Comparison of ENCODE assay signal across 1 cellular context in the genomic region with DNA sequence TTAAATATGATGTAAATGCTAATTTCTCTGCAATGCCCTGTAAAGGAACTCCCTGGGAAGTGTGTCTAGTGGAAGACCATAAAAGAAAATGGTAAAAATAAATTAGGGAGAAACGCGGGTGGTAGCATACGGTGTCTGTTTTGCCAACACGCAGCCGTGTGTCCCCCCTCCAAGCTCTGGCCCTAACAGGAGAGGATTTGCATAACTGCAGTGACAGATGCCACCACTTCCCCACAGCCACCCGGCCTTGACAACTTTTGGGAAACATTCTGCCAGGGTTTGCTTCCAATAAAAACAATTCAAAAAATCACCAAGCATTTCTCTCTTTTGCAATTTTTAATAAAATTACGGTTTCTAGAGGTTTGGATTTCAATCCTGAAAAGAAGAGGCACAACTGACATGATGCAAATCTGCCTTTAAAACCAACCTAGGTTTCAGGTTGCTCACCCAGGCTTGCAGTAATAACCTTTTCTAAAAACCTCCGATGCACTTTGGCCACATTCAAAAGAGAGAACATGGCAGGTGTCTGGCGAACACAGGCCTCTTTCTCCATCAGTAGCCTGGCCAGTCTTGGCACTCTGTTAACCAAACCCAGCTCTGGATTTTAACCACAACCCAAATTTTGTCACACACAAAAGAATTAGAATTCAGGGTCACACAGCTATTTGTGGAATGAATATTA.
TF ChIP-seq lines count a peak whose summit lies in the region.

No MANE protein-coding gene starts in this region.

TF ChIP-seq in HepG2, 621 proteins besides CTCF, POLR2A, EP300 and RAD21:
- TF ChIP-seq NFATC3 (CRISPR knock-in tag; IDR thresholded peaks at IDR 0.05) = no peak
- no peak for TF ChIP-seq CENPT (CRISPR knock-in tag; IDR thresholded peaks at IDR 0.05; ENCODE audit: low read depth)
- TF ChIP-seq, protein P1, sequence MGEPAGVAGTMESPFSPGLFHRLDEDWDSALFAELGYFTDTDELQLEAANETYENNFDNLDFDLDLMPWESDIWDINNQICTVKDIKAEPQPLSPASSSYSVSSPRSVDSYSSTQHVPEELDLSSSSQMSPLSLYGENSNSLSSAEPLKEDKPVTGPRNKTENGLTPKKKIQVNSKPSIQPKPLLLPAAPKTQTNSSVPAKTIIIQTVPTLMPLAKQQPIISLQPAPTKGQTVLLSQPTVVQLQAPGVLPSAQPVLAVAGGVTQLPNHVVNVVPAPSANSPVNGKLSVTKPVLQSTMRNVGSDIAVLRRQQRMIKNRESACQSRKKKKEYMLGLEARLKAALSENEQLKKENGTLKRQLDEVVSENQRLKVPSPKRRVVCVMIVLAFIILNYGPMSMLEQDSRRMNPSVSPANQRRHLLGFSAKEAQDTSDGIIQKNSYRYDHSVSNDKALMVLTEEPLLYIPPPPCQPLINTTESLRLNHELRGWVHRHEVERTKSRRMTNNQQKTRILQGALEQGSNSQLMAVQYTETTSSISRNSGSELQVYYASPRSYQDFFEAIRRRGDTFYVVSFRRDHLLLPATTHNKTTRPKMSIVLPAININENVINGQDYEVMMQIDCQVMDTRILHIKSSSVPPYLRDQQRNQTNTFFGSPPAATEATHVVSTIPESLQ (CRISPR knock-in tag; conservative IDR thresholded peaks at IDR 0.05) = no peak
- TF ChIP-seq U2AF1 (optimal IDR thresholded peaks at IDR 0.05; ENCODE audit: low read depth, low read length) = no peak
- no peak for TF ChIP-seq ASH2L (IDR thresholded peaks at IDR 0.05; ENCODE audit: insufficient read length, low read depth, low read length)
- TF ChIP-seq SAFB2 (CRISPR knock-in tag; IDR thresholded peaks at IDR 0.05; ENCODE audit: borderline replicate concordance, low read depth) = no peak
- no peak for TF ChIP-seq ZNF792 (CRISPR knock-in tag; IDR thresholded peaks at IDR 0.05)
- TF ChIP-seq, protein P2, sequence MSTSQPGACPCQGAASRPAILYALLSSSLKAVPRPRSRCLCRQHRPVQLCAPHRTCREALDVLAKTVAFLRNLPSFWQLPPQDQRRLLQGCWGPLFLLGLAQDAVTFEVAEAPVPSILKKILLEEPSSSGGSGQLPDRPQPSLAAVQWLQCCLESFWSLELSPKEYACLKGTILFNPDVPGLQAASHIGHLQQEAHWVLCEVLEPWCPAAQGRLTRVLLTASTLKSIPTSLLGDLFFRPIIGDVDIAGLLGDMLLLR (CRISPR knock-in tag; IDR thresholded peaks at IDR 0.05) = no peak
- TF ChIP-seq, protein P3, sequence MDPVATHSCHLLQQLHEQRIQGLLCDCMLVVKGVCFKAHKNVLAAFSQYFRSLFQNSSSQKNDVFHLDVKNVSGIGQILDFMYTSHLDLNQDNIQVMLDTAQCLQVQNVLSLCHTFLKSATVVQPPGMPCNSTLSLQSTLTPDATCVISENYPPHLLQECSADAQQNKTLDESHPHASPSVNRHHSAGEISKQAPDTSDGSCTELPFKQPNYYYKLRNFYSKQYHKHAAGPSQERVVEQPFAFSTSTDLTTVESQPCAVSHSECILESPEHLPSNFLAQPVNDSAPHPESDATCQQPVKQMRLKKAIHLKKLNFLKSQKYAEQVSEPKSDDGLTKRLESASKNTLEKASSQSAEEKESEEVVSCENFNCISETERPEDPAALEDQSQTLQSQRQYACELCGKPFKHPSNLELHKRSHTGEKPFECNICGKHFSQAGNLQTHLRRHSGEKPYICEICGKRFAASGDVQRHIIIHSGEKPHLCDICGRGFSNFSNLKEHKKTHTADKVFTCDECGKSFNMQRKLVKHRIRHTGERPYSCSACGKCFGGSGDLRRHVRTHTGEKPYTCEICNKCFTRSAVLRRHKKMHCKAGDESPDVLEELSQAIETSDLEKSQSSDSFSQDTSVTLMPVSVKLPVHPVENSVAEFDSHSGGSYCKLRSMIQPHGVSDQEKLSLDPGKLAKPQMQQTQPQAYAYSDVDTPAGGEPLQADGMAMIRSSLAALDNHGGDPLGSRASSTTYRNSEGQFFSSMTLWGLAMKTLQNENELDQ (CRISPR knock-in tag; IDR thresholded peaks at IDR 0.05; ENCODE audit: borderline replicate concordance) = no peak
- TF ChIP-seq AGO2 (optimal IDR thresholded peaks at IDR 0.05; ENCODE audit: low read depth, low read length) = no peak
- TF ChIP-seq, protein P4, sequence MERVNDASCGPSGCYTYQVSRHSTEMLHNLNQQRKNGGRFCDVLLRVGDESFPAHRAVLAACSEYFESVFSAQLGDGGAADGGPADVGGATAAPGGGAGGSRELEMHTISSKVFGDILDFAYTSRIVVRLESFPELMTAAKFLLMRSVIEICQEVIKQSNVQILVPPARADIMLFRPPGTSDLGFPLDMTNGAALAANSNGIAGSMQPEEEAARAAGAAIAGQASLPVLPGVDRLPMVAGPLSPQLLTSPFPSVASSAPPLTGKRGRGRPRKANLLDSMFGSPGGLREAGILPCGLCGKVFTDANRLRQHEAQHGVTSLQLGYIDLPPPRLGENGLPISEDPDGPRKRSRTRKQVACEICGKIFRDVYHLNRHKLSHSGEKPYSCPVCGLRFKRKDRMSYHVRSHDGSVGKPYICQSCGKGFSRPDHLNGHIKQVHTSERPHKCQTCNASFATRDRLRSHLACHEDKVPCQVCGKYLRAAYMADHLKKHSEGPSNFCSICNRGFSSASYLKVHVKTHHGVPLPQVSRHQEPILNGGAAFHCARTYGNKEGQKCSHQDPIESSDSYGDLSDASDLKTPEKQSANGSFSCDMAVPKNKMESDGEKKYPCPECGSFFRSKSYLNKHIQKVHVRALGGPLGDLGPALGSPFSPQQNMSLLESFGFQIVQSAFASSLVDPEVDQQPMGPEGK (CRISPR knock-in tag; IDR thresholded peaks at IDR 0.05) = no peak
- no peak for TF ChIP-seq TARDBP (CRISPR knock-in tag; IDR thresholded peaks at IDR 0.05)
